1 cellular context compared by ENCODE assay signal in genomic region chr22:21996175-21996574, GRCh38.
TF ChIP-seq lines count a peak whose summit lies in the region.

No MANE protein-coding gene starts in this region.

TF ChIP-seq in K562, 482 proteins besides CTCF, POLR2A, EP300 and RAD21 (continued from another document):
- peak; percentile 96 for TF ChIP-seq ZBTB49 (CRISPR knock-in tag; IDR thresholded peaks at IDR 0.05; ENCODE audit: borderline replicate concordance)
- 0 out of 2 replicates have a peak, but pooled peaks have one; percentile 55 for TF ChIP-seq ZNF232 (CRISPR knock-in tag; IDR thresholded peaks at IDR 0.05)
